ENCODE assay signal across 17 cellular contexts in the genomic region with DNA sequence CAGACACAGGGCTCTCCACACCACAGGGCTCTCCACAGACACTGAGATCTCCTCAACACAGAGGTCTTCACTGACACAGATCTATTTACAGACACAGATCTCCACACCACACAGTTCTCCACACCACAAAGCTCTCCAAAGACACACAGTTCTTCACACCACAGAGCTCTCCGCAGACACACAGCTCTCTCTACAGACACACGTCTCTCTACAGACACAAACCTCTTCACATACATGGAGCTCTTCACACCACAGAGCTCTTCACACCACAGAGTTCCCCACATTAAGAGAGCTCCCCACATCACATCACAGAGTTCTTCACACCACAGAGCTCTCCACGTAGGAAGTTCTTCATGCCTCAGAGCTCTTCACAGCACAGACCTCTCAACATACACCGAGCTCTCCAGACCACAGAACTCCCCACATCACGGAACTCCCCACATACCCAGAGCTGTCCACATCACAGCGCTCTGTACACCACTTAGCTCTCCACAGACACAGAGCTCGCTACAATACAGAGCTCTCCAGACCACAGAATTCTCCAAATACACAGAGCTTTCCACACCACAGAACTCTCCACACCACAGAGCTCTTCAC. TPM values are rescaled to one million over a fixed set of nuclear protein-coding genes. Genes with fewer than 3 reads are reported as not detected.
DNase-seq lines count a peak whose midpoint lies in the region; ATAC-seq and TF ChIP-seq lines count a peak whose summit lies in the region.
"Had no signal": no experiment of that assay in that cellular context is flagged by ENCODE, and none has a peak within 500 bp of the region (broad histone marks: within the 10 kb centered on the region; RNA-seq: fewer than 3 reads in every experiment).

No MANE protein-coding gene starts in this region.

- peaks cover 14% of the 10 kb centered on the region for H3K4me1 ChIP-seq in mucosa of descending colon (ENCODE audit: low read depth)
- H3K4me1 ChIP-seq: HAP-1, SJSA1 had no signal

- peaks cover 19% of the 10 kb centered on the region for H3K36me3 Mint-ChIP-seq in central memory CD8-positive, alpha-beta T cell (ENCODE audit: insufficient read depth)
- H3K36me3 Mint-ChIP-seq: activated naive CD4-positive, alpha-beta T cell treated with anti-CD3 and anti-CD28 coated beads, Interleukin-2, amount 10 ng/mL, durations not matched to agents 7 days and 5 days had no signal

- H3K4me3 Mint-ChIP-seq in central memory CD8-positive, alpha-beta T cell, result no peak overlapping the region
- H3K4me3 Mint-ChIP-seq: activated naive CD4-positive, alpha-beta T cell treated with anti-CD3 and anti-CD28 coated beads, Interleukin-2, amount 10 ng/mL, durations not matched to agents 7 days and 5 days; nephron progenitor cell had no signal

- no peaks in the 10 kb centered on the region for H3K9me3 ChIP-seq in mucosa of descending colon
- H3K9me3 ChIP-seq: A549, HAP-1, SJSA1 had no signal

- H3K36me3 ChIP-seq in mucosa of descending colon (ENCODE audit: low read depth), result no peaks in the 10 kb centered on the region
- H3K36me3 ChIP-seq: HAP-1, SJSA1 had no signal

- H3K4me3 ChIP-seq in mucosa of descending colon, result no peak overlapping the region
- H3K4me3 ChIP-seq: A549, HAP-1, hepatocyte, SJSA1 had no signal

- peak overlapping the region; percentile 87 for H3K27ac Mint-ChIP-seq in central memory CD8-positive, alpha-beta T cell (ENCODE audit: low read depth)
- H3K27ac Mint-ChIP-seq: activated naive CD4-positive, alpha-beta T cell treated with anti-CD3 and anti-CD28 coated beads, Interleukin-2, amount 10 ng/mL, durations not matched to agents 7 days and 5 days; nephron progenitor cell had no signal

- peaks cover 52% of the 10 kb centered on the region for H3K4me1 Mint-ChIP-seq in central memory CD8-positive, alpha-beta T cell

- DNase-seq in activated CD8-positive, alpha-beta memory T cell treated with anti-CD3 and anti-CD28 coated beads for 24 hours, result peak; percentile 55
- DNase-seq in activated CD8-positive, alpha-beta memory T cell treated with anti-CD3 and anti-CD28 coated beads, Interleukin-2, amount 50 U/mL, for 4 hours, result no peak
- peak in 1 of 2 donors; percentile 28 for DNase-seq in central memory CD8-positive, alpha-beta T cell (ENCODE audit: low spot score in 2 of 2)
- DNase-seq in posterior vena cava (ENCODE audit: low spot score) (peak; percentile 20), LoVo (ENCODE audit: low spot score) (no peak), T-helper 1 cell (no peak), mucosa of descending colon (no peak)
- DNase-seq: activated naive CD4-positive, alpha-beta T cell treated with anti-CD3 and anti-CD28 coated beads, Interleukin-2, amount 10 ng/mL, durations not matched to agents 7 days and 5 days; islet precursor cell; NCI-H526 treated with DMSO at 0.1 percent for 48 hours; nephron progenitor cell; PC-3 had no signal

- intact Hi-C loops in posterior vena cava (cut with DNase I) (no loop called here), mucosa of descending colon (cut with DNase I, micrococcal nuclease) (no loop called here)

- H3K9me3 Mint-ChIP-seq in central memory CD8-positive, alpha-beta T cell, result peaks cover 25% of the 10 kb centered on the region

- no peaks in the 10 kb centered on the region for H3K27me3 Mint-ChIP-seq in central memory CD8-positive, alpha-beta T cell

- ATAC-seq in HG02642 (IDR thresholded peaks at IDR 0.05; ENCODE audit: poor library complexity, unreplicated experiment) (peak; percentile 38), mucosa of descending colon (no peak)
- peak; percentile 12 for ATAC-seq in central memory CD8-positive, alpha-beta T cell (replicated peaks; ENCODE audit: extremely low read depth, poor library complexity, severe bottlenecking)
- ATAC-seq: A549, PC-3 had no signal

- TF ChIP-seq CTCF in mucosa of descending colon (IDR thresholded peaks at IDR 0.05), result no peak

RNA-seq across cellular contexts. Expression of gene ERMARD, which starts 53.9 kb away (rescaled TPM):
- 10 to 100 TPM; 19.6 to 22.1 TPM for total RNA-seq in posterior vena cava
- total RNA-seq in mucosa of descending colon, result 10 to 100 TPM; 16.6 to 25.2 (median 23.1) TPM

RNA-seq across cellular contexts. Expression of gene DYNLT2, which starts 54.0 kb away (rescaled TPM):
- total RNA-seq in posterior vena cava, result 1 to 10 TPM; 1.1 TPM
- 1 to 10 TPM; 1.5 to 2.4 (median 2.3) TPM for total RNA-seq in mucosa of descending colon

Comparison
In these comparisons a context has a peak if more than half of its experiments do, and no peak if none do; other contexts are left out.
1. DNase-seq: peak in activated CD8-positive, alpha-beta memory T cell treated with anti-CD3 and anti-CD28 coated beads for 24 hours (single experiment) and posterior vena cava (single experiment); none in activated CD8-positive, alpha-beta memory T cell treated with anti-CD3 and anti-CD28 coated beads, Interleukin-2, amount 50 U/mL, for 4 hours (single experiment), LoVo (single experiment), T-helper 1 cell (0 of 5) and mucosa of descending colon (0 of 3).